ENCODE assay signal across 23 cellular contexts in the genomic region with DNA sequence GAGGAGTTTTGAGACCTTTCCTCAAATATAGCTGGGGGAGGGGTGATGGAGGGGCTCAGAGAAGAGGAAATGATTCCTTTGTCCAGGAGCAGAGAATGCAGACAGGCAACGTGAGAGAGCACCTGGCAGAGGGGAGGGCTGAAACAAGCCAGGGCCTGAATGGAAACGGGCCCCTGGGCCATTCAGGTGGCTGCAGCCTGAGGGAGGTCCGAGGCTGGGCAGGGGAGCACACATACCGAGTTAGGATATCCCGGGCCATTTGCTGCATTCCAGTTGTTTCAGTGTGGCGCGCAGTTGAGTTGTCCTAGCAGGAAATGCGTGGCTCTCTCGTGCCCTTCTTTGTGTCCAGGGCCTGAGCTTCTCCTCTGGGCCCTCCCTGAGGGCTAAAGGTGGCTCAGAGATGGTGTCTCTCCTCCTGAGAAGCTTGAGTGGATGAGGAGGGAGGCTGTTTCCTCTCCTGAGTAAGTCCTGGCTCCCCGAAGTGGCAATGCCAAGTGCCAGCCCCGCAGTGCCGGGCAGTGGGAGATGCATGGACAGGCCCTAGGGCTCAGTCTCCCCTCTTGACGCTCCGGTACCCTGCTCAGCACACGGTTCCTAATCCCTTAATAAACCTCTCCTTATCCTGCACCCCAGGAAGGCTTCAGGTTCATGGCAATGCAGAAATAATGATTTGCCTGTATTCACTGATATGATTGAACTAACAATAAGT.
"Had no signal": no experiment of that assay in that cellular context is flagged by ENCODE, and none has a peak within 500 bp of the region (broad histone marks: within the 10 kb centered on the region; RNA-seq: fewer than 3 reads in every experiment).

No MANE protein-coding gene starts in this region.

- H2AFZ ChIP-seq: parathyroid adenoma had no signal

- FAIRE-seq: keratinocyte had no signal

- H3K4me1 Mint-ChIP-seq: immature natural killer cell; naive thymus-derived CD8-positive, alpha-beta T cell; neural crest cell; stimulated activated naive CD8-positive, alpha-beta T cell treated with anti-CD3 and anti-CD28 coated beads, Interleukin-15, amount 100 ng/mL, for 72 hours had no signal

- H3K36me3 Mint-ChIP-seq: immature natural killer cell; naive thymus-derived CD8-positive, alpha-beta T cell had no signal

- H3K9me3 ChIP-seq: gastrocnemius medialis, lower lobe of right lung, right lobe of liver, suprapubic skin, transverse colon, vagina had no signal

- DNase-seq: cortex of kidney; gastrocnemius medialis; head of caudate nucleus; hippocampal formation; immature natural killer cell; left ventricle myocardium superior; lower lobe of right lung; naive thymus-derived CD8-positive, alpha-beta T cell; right lobe of liver; stimulated activated CD4-positive, alpha-beta T cell treated with anti-CD3 and anti-CD28 coated beads, Interleukin-12 subunit alpha, Interleukin-12 subunit beta, amount 100 ng/mL, for 4 hours; stimulated activated CD4-positive, alpha-beta T cell treated with anti-CD3 and anti-CD28 coated beads, Interleukin-1b, Interleukin-23, amount 100 ng/mL, for 48 hours; stimulated activated CD4-positive, alpha-beta T cell treated with anti-CD3 and anti-CD28 coated beads, Interleukin-4, amount 100 ng/mL, for 1 hour; stimulated activated CD8-positive, alpha-beta memory T cell treated with anti-CD3 and anti-CD28 coated beads, Interleukin-4, amount 100 ng/mL, for 48 hours; stimulated activated naive CD4-positive, alpha-beta T cell; stimulated activated naive CD8-positive, alpha-beta T cell treated with anti-CD3 and anti-CD28 coated beads, Interleukin-15, amount 100 ng/mL, for 72 hours; transverse colon had no signal

- H3K79me2 ChIP-seq: parathyroid adenoma had no signal

- H3K9ac ChIP-seq: parathyroid adenoma had no signal

- H3K36me3 ChIP-seq: gastrocnemius medialis, lower lobe of right lung, right lobe of liver, suprapubic skin, transverse colon, vagina had no signal

- H3K9me3 Mint-ChIP-seq: immature natural killer cell; naive thymus-derived CD8-positive, alpha-beta T cell; neural crest cell; stimulated activated naive CD8-positive, alpha-beta T cell treated with anti-CD3 and anti-CD28 coated beads, Interleukin-15, amount 100 ng/mL, for 72 hours had no signal

- H3K27me3 ChIP-seq: right lobe of liver, vagina had no signal

- H3K4me2 ChIP-seq: smooth muscle cell had no signal

- H3K27ac ChIP-seq: gastrocnemius medialis, lower lobe of right lung, parathyroid adenoma, right lobe of liver, suprapubic skin, transverse colon, vagina had no signal

- H3K4me3 ChIP-seq: gastrocnemius medialis, lower lobe of right lung, right lobe of liver, smooth muscle cell, suprapubic skin, transverse colon, vagina had no signal

- ATAC-seq: gastrocnemius medialis; left ventricle myocardium superior; naive thymus-derived CD8-positive, alpha-beta T cell; right lobe of liver; stimulated activated naive CD8-positive, alpha-beta T cell treated with anti-CD3 and anti-CD28 coated beads, Interleukin-15, amount 100 ng/mL, for 72 hours had no signal

- H3K4me3 Mint-ChIP-seq: immature natural killer cell; naive thymus-derived CD8-positive, alpha-beta T cell; neural crest cell; stimulated activated naive CD8-positive, alpha-beta T cell treated with anti-CD3 and anti-CD28 coated beads, Interleukin-15, amount 100 ng/mL, for 72 hours had no signal

- H3K27ac Mint-ChIP-seq: immature natural killer cell; naive thymus-derived CD8-positive, alpha-beta T cell; progenitor cell of endocrine pancreas; stimulated activated naive CD8-positive, alpha-beta T cell treated with anti-CD3 and anti-CD28 coated beads, Interleukin-15, amount 100 ng/mL, for 72 hours had no signal

- H3K4me1 ChIP-seq: gastrocnemius medialis, lower lobe of right lung, parathyroid adenoma, right lobe of liver, suprapubic skin, transverse colon, vagina had no signal
